Comparison of ENCODE assay signal across 16 cellular contexts in the genomic region with DNA sequence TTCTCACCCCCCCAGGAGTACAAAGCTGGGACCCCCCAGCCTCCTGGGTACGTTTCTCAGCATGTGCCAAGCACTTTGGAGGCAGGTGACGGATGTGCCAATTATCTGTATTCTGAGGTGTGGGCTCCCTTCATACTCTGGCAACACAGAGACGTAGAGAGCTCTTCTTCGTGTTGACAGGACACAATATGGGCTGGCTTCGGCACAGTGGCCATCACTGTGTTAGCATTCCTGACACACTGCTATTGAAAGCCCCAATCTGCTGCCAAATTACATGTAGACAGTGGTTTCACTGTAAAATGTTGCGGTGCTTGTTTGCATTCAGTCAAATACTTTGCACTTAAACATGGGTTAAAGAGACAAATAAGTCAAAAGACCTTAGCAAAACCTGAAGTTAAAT.
DNase-seq lines count a peak whose midpoint lies in the region; ATAC-seq and TF ChIP-seq lines count a peak whose summit lies in the region.
"Had no signal": no experiment of that assay in that cellular context is flagged by ENCODE, and none has a peak within 500 bp of the region (broad histone marks: within the 10 kb centered on the region; RNA-seq: fewer than 3 reads in every experiment).

No MANE protein-coding gene starts in this region.

- H3K4me1 ChIP-seq in GM23338 (ENCODE audit: insufficient read depth) = no peaks in the 10 kb centered on the region
- peaks cover 12 to 14% of the 10 kb centered on the region in 2 donors for H3K4me1 ChIP-seq in naive thymus-derived CD4-positive, alpha-beta T cell (ENCODE audit: control insufficient read depth in 2 of 2, insufficient read depth in 2 of 2, low read length in 2 of 2)
- peaks cover 17% of the 10 kb centered on the region for H3K4me1 ChIP-seq in vagina
- H3K4me1 ChIP-seq in thyroid gland = peaks cover 0 to 6% of the 10 kb centered on the region in 2 donors

- TF ChIP-seq CTCF in GM23338 (conservative IDR thresholded peaks at IDR 0.05; ENCODE audit: low read depth in 2 of 2) (no peak), vagina (IDR thresholded peaks at IDR 0.05) (no peak), thyroid gland (IDR thresholded peaks at IDR 0.05) (no peak)

- H3F3A ChIP-seq in GM23338 (replicated peaks; ENCODE audit: low read depth) = no peaks in the 10 kb centered on the region

- H3K27ac Mint-ChIP-seq in GM23338 = peak overlapping the region; percentile 32; the same call in 1 of the 2 replicates
- H3K27ac Mint-ChIP-seq in activated naive CD8-positive, alpha-beta T cell treated with anti-CD3 and anti-CD28 coated beads for 36 hours = peak overlapping the region; percentile 54
- H3K27ac Mint-ChIP-seq in naive thymus-derived CD4-positive, alpha-beta T cell = peak overlapping the region in 5 of 9 donors; percentile 6 to 73 (median 62)
- H3K27ac Mint-ChIP-seq: B cell had no signal

- no peaks in the 10 kb centered on the region for H3K27me3 ChIP-seq in GM23338 (ENCODE audit: insufficient read depth)
- no peaks in the 10 kb centered on the region for H3K27me3 ChIP-seq in naive thymus-derived CD4-positive, alpha-beta T cell (ENCODE audit: control insufficient read depth in 2 of 2, insufficient read depth in 2 of 2, low read length in 2 of 2)
- H3K27me3 ChIP-seq in vagina = no peaks in the 10 kb centered on the region
- no peaks in the 10 kb centered on the region for H3K27me3 ChIP-seq in thyroid gland

- no peak overlapping the region for H3K4me3 Mint-ChIP-seq in GM23338
- H3K4me3 Mint-ChIP-seq in activated naive CD8-positive, alpha-beta T cell treated with anti-CD3 and anti-CD28 coated beads for 36 hours = no peak overlapping the region
- H3K4me3 Mint-ChIP-seq in naive thymus-derived CD4-positive, alpha-beta T cell = peak overlapping the region in 1 of 10 donors; percentile 8
- H3K4me3 Mint-ChIP-seq: B cell had no signal

- H3K79me2 ChIP-seq in GM23338 (replicated peaks; ENCODE audit: insufficient read depth) = no peaks in the 10 kb centered on the region

- no peaks in the 10 kb centered on the region for H3K9me2 ChIP-seq in GM23338 (ENCODE audit: insufficient read depth)

- no peaks in the 10 kb centered on the region for H4K20me1 ChIP-seq in GM23338 (replicated peaks; ENCODE audit: insufficient read depth)

- no peaks in the 10 kb centered on the region for H3K9me3 ChIP-seq in naive thymus-derived CD4-positive, alpha-beta T cell (ENCODE audit: control insufficient read depth in 2 of 3, low read length in 3 of 3)
- no peaks in the 10 kb centered on the region for H3K9me3 ChIP-seq in vagina
- no peaks in the 10 kb centered on the region for H3K9me3 ChIP-seq in thyroid gland
- H3K9me3 ChIP-seq: thoracic aorta had no signal

- no peaks in the 10 kb centered on the region for H3K27me3 Mint-ChIP-seq in GM23338 (ENCODE audit: insufficient read depth, low read depth, poor library complexity)
- no peaks in the 10 kb centered on the region for H3K27me3 Mint-ChIP-seq in activated naive CD8-positive, alpha-beta T cell treated with anti-CD3 and anti-CD28 coated beads for 36 hours
- H3K27me3 Mint-ChIP-seq in naive thymus-derived CD4-positive, alpha-beta T cell = no peaks in the 10 kb centered on the region
- H3K27me3 Mint-ChIP-seq: B cell had no signal

- DNase-seq in GM23338 (ENCODE audit: low spot score) (no peak), NCI-H146 (lab: John Stamatoyannopoulos, UW) (peak; percentile 89), vagina (ENCODE audit: extremely low spot score in 2 of 2) (no peak), Kasumi-1 (lab: John Stamatoyannopoulos, UW) (no peak), thyroid gland (no peak)
- no peak for DNase-seq in activated naive CD8-positive, alpha-beta T cell treated with anti-CD3 and anti-CD28 coated beads for 36 hours
- no peak for DNase-seq in naive thymus-derived CD4-positive, alpha-beta T cell
- DNase-seq: activated CD4-positive, CD25-positive, alpha-beta regulatory T cell; activated naive CD4-positive, alpha-beta T cell; DMS 273 treated with DMSO at 0.1 percent for 48 hours; foreskin melanocyte; stimulated activated CD4-positive, alpha-beta T cell treated with anti-CD3 and anti-CD28 coated beads, Interleukin-4, amount 100 ng/mL, for 24 hours had no signal

- CTCF ChIA-PET in naive thymus-derived CD4-positive, alpha-beta T cell (lab: Charles Lee) = interaction anchor here (0.6 to 0.7 kb wide), 4 partner anchors 21 to 1955 kb away, joined by 3 to 4 read pairs (median 3); no protein-coding TSS in a partner anchor

- POLR2A ChIA-PET in naive thymus-derived CD4-positive, alpha-beta T cell (lab: Charles Lee) = no interaction called here

- 76 to 84% methylated on average over 6 of the region's 6 CpGs for WGBS in thyroid gland, 2 donors

- H2AFZ ChIP-seq in GM23338 = no peak overlapping the region

- 0 out of 2 replicates have a peak overlapping the region, but pooled peaks have one; percentile 48 for H3K27ac ChIP-seq in GM23338 (ENCODE audit: low read depth)
- H3K27ac ChIP-seq in naive thymus-derived CD4-positive, alpha-beta T cell (ENCODE audit: low read depth, low read length) = no peak overlapping the region
- no peak overlapping the region for H3K27ac ChIP-seq in vagina
- no peak overlapping the region for H3K27ac ChIP-seq in thyroid gland
- H3K27ac ChIP-seq: coronary artery, skin epidermis, thoracic aorta had no signal

- peaks cover 14% of the 10 kb centered on the region for H3K4me1 Mint-ChIP-seq in GM23338
- H3K4me1 Mint-ChIP-seq in activated naive CD8-positive, alpha-beta T cell treated with anti-CD3 and anti-CD28 coated beads for 36 hours = peaks cover 25% of the 10 kb centered on the region
- H3K4me1 Mint-ChIP-seq in naive thymus-derived CD4-positive, alpha-beta T cell = peaks cover 9 to 40% (median 28%) of the 10 kb centered on the region in 7 donors

- H3K4me2 ChIP-seq in GM23338 = no peak overlapping the region

- peaks cover 14% of the 10 kb centered on the region for H3K36me3 Mint-ChIP-seq in GM23338 (ENCODE audit: low read depth)
- H3K36me3 Mint-ChIP-seq in activated naive CD8-positive, alpha-beta T cell treated with anti-CD3 and anti-CD28 coated beads for 36 hours = peaks cover 7% of the 10 kb centered on the region
- peaks cover 4 to 34% (median 20%) of the 10 kb centered on the region in 5 donors for H3K36me3 Mint-ChIP-seq in naive thymus-derived CD4-positive, alpha-beta T cell

- ATAC-seq in GM23338 = 0 out of 3 replicates have a peak, but pooled peaks have one; percentile 23
- ATAC-seq in naive thymus-derived CD4-positive, alpha-beta T cell = no peak

- intact Hi-C loops in naive thymus-derived CD4-positive, alpha-beta T cell (cut with micrococcal nuclease) = loop anchor here (1.0 to 10.0 kb wide), 10 partner anchors 48 to 775 kb away; a partner anchor contains a TSS
- intact Hi-C loops in vagina (cut with DNase I) = no loop called here
- intact Hi-C loops in thyroid gland (cut with DNase I) = no loop called here

- H3K9me3 Mint-ChIP-seq in GM23338 = no peaks in the 10 kb centered on the region
- peaks cover 2% of the 10 kb centered on the region for H3K9me3 Mint-ChIP-seq in activated naive CD8-positive, alpha-beta T cell treated with anti-CD3 and anti-CD28 coated beads for 36 hours
- no peaks in the 10 kb centered on the region for H3K9me3 Mint-ChIP-seq in naive thymus-derived CD4-positive, alpha-beta T cell

- H3K4me3 ChIP-seq in GM23338 (no peak overlapping the region), vagina (no peak overlapping the region), thyroid gland (replicated peaks in 1 of 3) (no peak overlapping the region)
- H3K4me3 ChIP-seq in naive thymus-derived CD4-positive, alpha-beta T cell (ENCODE audit: low read length) = no peak overlapping the region
- H3K4me3 ChIP-seq: coronary artery, skin epidermis, thoracic aorta had no signal

- H3K36me3 ChIP-seq in GM23338 (ENCODE audit: insufficient read depth) = peaks cover 7% of the 10 kb centered on the region; the same call in 1 of the 2 replicates
- H3K36me3 ChIP-seq in naive thymus-derived CD4-positive, alpha-beta T cell (ENCODE audit: control insufficient read depth in 2 of 3, insufficient read depth in 3 of 3, low read length in 3 of 3) = peaks cover 6 to 40% (median 7%) of the 10 kb centered on the region in 3 experiments
- peaks cover 0 to 18% of the 10 kb centered on the region in 2 donors for H3K36me3 ChIP-seq in vagina
- H3K36me3 ChIP-seq in thyroid gland = peaks cover 4 to 5% of the 10 kb centered on the region in 2 donors

- TF ChIP-seq POLR2A in vagina (IDR thresholded peaks at IDR 0.05) (no peak), thyroid gland (IDR thresholded peaks at IDR 0.05) (no peak)

TF ChIP-seq in GM23338, 12 proteins besides CTCF, POLR2A, EP300 and RAD21 (continues in another document):
- TF ChIP-seq POLR2AphosphoS5 (IDR thresholded peaks at IDR 0.05; ENCODE audit: low read depth) (no peak), NANOG (IDR thresholded peaks at IDR 0.05; ENCODE audit: borderline replicate concordance) (no peak), STAT1 (IDR thresholded peaks at IDR 0.05; ENCODE audit: unreplicated experiment) (no peak)
- TF ChIP-seq, protein P1, sequence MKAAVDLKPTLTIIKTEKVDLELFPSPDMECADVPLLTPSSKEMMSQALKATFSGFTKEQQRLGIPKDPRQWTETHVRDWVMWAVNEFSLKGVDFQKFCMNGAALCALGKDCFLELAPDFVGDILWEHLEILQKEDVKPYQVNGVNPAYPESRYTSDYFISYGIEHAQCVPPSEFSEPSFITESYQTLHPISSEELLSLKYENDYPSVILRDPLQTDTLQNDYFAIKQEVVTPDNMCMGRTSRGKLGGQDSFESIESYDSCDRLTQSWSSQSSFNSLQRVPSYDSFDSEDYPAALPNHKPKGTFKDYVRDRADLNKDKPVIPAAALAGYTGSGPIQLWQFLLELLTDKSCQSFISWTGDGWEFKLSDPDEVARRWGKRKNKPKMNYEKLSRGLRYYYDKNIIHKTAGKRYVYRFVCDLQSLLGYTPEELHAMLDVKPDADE (IDR thresholded peaks at IDR 0.05) = no peak

Comparison
In these comparisons a context has a peak if more than half of its experiments do, and no peak if none do; other contexts are left out.
1. intact Hi-C loops: an anchor here in naive thymus-derived CD4-positive, alpha-beta T cell (1.0 to 10.0 kb wide); none called in vagina and thyroid gland.